In genomic region chr11:30317030-30317429, GRCh38 we compare ENCODE assay signal across 1 cellular context.
TF ChIP-seq lines count a peak whose summit lies in the region.

No MANE protein-coding gene starts in this region.

TF ChIP-seq in GM12878, 131 proteins besides CTCF, POLR2A, EP300 and RAD21 (continued from another document):
- no peak for TF ChIP-seq ZBTB40 (IDR thresholded peaks at IDR 0.05; ENCODE audit: borderline replicate concordance)
- TF ChIP-seq IRF3 (IDR thresholded peaks at IDR 0.05) = no peak
TF ChIP-seq in GM12878: peak in this region for 10.
